ENCODE assay signal across 32 cellular contexts in the genomic region with DNA sequence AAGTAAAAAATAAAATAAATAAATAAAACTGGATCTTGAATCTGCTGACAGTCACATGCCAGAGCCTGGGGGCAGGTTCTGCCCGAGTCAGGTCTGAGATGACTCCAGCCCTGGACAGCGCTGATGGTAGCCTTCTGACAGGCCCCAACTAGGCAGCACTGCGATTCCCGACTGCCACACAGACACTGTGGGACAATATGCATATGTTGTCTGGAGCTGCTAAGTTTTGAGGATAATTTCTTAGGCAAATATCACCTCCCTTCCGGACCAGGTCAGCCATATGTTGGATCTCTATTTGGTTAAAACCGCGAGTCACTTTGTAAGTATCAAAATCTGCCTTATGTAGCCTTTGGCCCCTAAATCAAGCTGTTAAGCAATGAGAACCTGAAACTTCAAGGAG. TPM values are rescaled to one million over a fixed set of nuclear protein-coding genes. Genes with fewer than 3 reads are reported as not detected.
"Had no signal": no experiment of that assay in that cellular context is flagged by ENCODE, and none has a peak within 500 bp of the region (broad histone marks: within the 10 kb centered on the region; RNA-seq: fewer than 3 reads in every experiment).

No MANE protein-coding gene starts in this region.

- H3K27me3 ChIP-seq: ascending aorta, cardiac muscle cell had no signal

- H3K27ac ChIP-seq: ascending aorta, cardiac muscle cell, VCaP had no signal

- H3K36me3 Mint-ChIP-seq: activated CD4-positive, alpha-beta memory T cell treated with anti-CD3 and anti-CD28 coated beads for 36 hours; activated naive CD4-positive, alpha-beta T cell treated with anti-CD3 and anti-CD28 coated beads, Interleukin-2, amount 10 ng/mL, durations not matched to agents 7 days and 5 days; activated naive CD4-positive, alpha-beta T cell treated with anti-CD3 and anti-CD28 coated beads, Interleukin-2, amount 50 U/mL, for 24 hours; activated naive CD8-positive, alpha-beta T cell; activated naive CD8-positive, alpha-beta T cell treated with anti-CD3 and anti-CD28 coated beads, Interleukin-2, amount 10 ng/mL, durations not matched to agents 7 days and 5 days; brain had no signal

- H3K4me1 ChIP-seq: ascending aorta had no signal

- H3K4me3 Mint-ChIP-seq: activated B cell treated with CpG ODN at 0.5 μM for 24 hours; activated CD4-positive, alpha-beta memory T cell treated with anti-CD3 and anti-CD28 coated beads for 36 hours; activated CD4-positive, alpha-beta T cell treated with anti-CD3 and anti-CD28 coated beads, Interleukin-2, amount 10 ng/mL, durations not matched to agents 24 days and 14 days; activated CD8-positive, alpha-beta T cell treated with anti-CD3 and anti-CD28 coated beads for 36 hours; activated naive CD4-positive, alpha-beta T cell treated with anti-CD3 and anti-CD28 coated beads, Interleukin-2, amount 10 ng/mL, durations not matched to agents 7 days and 5 days; activated naive CD4-positive, alpha-beta T cell treated with anti-CD3 and anti-CD28 coated beads, Interleukin-2, amount 50 U/mL, for 24 hours; activated naive CD8-positive, alpha-beta T cell; activated naive CD8-positive, alpha-beta T cell treated with anti-CD3 and anti-CD28 coated beads, Interleukin-2, amount 10 ng/mL, durations not matched to agents 7 days and 5 days; activated naive CD8-positive, alpha-beta T cell treated with anti-CD3 and anti-CD28 coated beads, Interleukin-2, amount 50 U/mL, for 24 hours; activated T-cell treated with anti-CD3 and anti-CD28 coated beads, Interleukin-2, amount 50 U/mL, for 24 hours; brain; T-helper 1 cell treated with Interleukin-12 subunit alpha and Interleukin-12 subunit beta and Interleukin-4 antibody, amounts not matched to agents 30 μg/mL and 1 μg/mL, for 36 hours; T-helper 2 cell treated with Interferon-gamma antibody and Interleukin-4, amounts not matched to agents 5 μg/mL and 100 μg/mL, for 36 hours had no signal

- H3K27ac Mint-ChIP-seq: activated B cell treated with CpG ODN at 0.5 μM for 24 hours; activated CD4-positive, alpha-beta memory T cell treated with anti-CD3 and anti-CD28 coated beads for 36 hours; activated CD4-positive, alpha-beta T cell treated with anti-CD3 and anti-CD28 coated beads, Interleukin-2, amount 10 ng/mL, durations not matched to agents 24 days and 14 days; activated CD8-positive, alpha-beta T cell treated with anti-CD3 and anti-CD28 coated beads for 36 hours; activated naive CD4-positive, alpha-beta T cell treated with anti-CD3 and anti-CD28 coated beads, Interleukin-2, amount 10 ng/mL, durations not matched to agents 7 days and 5 days; activated naive CD4-positive, alpha-beta T cell treated with anti-CD3 and anti-CD28 coated beads, Interleukin-2, amount 50 U/mL, for 24 hours; activated naive CD8-positive, alpha-beta T cell; activated naive CD8-positive, alpha-beta T cell treated with anti-CD3 and anti-CD28 coated beads, Interleukin-2, amount 10 ng/mL, durations not matched to agents 7 days and 5 days; activated naive CD8-positive, alpha-beta T cell treated with anti-CD3 and anti-CD28 coated beads, Interleukin-2, amount 50 U/mL, for 24 hours; activated T-cell treated with anti-CD3 and anti-CD28 coated beads, Interleukin-2, amount 50 U/mL, for 24 hours; activated T-helper 2 cell treated with anti-CD3 and anti-CD28 coated beads, Interferon-gamma antibody, Interleukin-2, Interleukin-4, amounts not matched to agents 10 μg/mL and 5 μg/mL and 100 μg/mL, durations not matched to agents 14 hours and 24 hours and 36 hours; brain; T-helper 1 cell treated with Interleukin-12 subunit alpha and Interleukin-12 subunit beta and Interleukin-4 antibody, amounts not matched to agents 30 μg/mL and 1 μg/mL, for 36 hours; T-helper 2 cell treated with Interferon-gamma antibody and Interleukin-4, amounts not matched to agents 5 μg/mL and 100 μg/mL, for 36 hours had no signal

- H3K4me3 ChIP-seq: ascending aorta, cardiac muscle cell had no signal

- H3K36me3 ChIP-seq: ascending aorta, cardiac muscle cell had no signal

- H3K9me3 ChIP-seq: ascending aorta had no signal

- H3K4me1 Mint-ChIP-seq: activated B cell treated with CpG ODN at 0.5 μM for 24 hours; activated naive CD4-positive, alpha-beta T cell treated with anti-CD3 and anti-CD28 coated beads, Interleukin-2, amount 50 U/mL, for 24 hours; activated naive CD8-positive, alpha-beta T cell treated with anti-CD3 and anti-CD28 coated beads, Interleukin-2, amount 10 ng/mL, durations not matched to agents 7 days and 5 days; activated naive CD8-positive, alpha-beta T cell treated with anti-CD3 and anti-CD28 coated beads, Interleukin-2, amount 50 U/mL, for 24 hours; brain had no signal

- DNase-seq: activated B cell treated with CpG ODN at 0.5 μM for 24 hours; activated CD4-positive, alpha-beta memory T cell treated with anti-CD3 and anti-CD28 coated beads for 36 hours; activated CD4-positive, alpha-beta T cell treated with anti-CD3 and anti-CD28 coated beads for 4 hours; activated CD4-positive, alpha-beta T cell treated with anti-CD3 and anti-CD28 coated beads, Interleukin-2, amount 10 ng/mL, durations not matched to agents 24 days and 14 days; activated CD4-positive, alpha-beta T cell treated with anti-CD3 and anti-CD28 coated beads, Interleukin-2, amount 50 U/mL, for 1 hour; activated CD4-positive, alpha-beta T cell treated with anti-CD3 and anti-CD28 coated beads, Interleukin-2, amount 50 U/mL, for 4 hours; activated CD4-positive, CD25-positive, alpha-beta regulatory T cell treated with anti-CD3 and anti-CD28 coated beads, Interleukin-2, amount 50 U/mL, for 72 hours; activated CD8-positive, alpha-beta memory T cell treated with anti-CD3 and anti-CD28 coated beads, Interleukin-2, amount 50 U/mL, for 4 hours; activated CD8-positive, alpha-beta T cell treated with anti-CD3 and anti-CD28 coated beads for 36 hours; activated gamma-delta T cell; activated naive CD4-positive, alpha-beta T cell treated with anti-CD3 and anti-CD28 coated beads, Interleukin-2, amount 10 ng/mL, durations not matched to agents 7 days and 5 days; activated naive CD4-positive, alpha-beta T cell treated with Interleukin-2 at 50 U/mL for 16 hours; activated naive CD8-positive, alpha-beta T cell treated with anti-CD3 and anti-CD28 coated beads, Interleukin-2, amount 10 ng/mL, durations not matched to agents 7 days and 5 days; activated naive CD8-positive, alpha-beta T cell treated with anti-CD3 and anti-CD28 coated beads, Interleukin-2, amount 50 U/mL, for 24 hours; activated T-cell treated with anti-CD3 and anti-CD28 coated beads, Interleukin-2, amount 50 U/mL, for 24 hours; activated T-cell treated with anti-CD3 and anti-CD28 coated beads, Interleukin-2, amount 50 U/mL, for 48 hours; amygdala; anterior cingulate cortex; caudate nucleus; SW 1271; T-helper 1 cell; T-helper 2 cell; T-helper 9 cell had no signal

- H3K9me3 Mint-ChIP-seq: activated B cell treated with CpG ODN at 0.5 μM for 24 hours; activated CD4-positive, alpha-beta memory T cell treated with anti-CD3 and anti-CD28 coated beads for 36 hours; activated CD4-positive, alpha-beta T cell treated with anti-CD3 and anti-CD28 coated beads, Interleukin-2, amount 10 ng/mL, durations not matched to agents 24 days and 14 days; activated CD8-positive, alpha-beta T cell treated with anti-CD3 and anti-CD28 coated beads for 36 hours; activated naive CD4-positive, alpha-beta T cell treated with anti-CD3 and anti-CD28 coated beads, Interleukin-2, amount 10 ng/mL, durations not matched to agents 7 days and 5 days; activated naive CD4-positive, alpha-beta T cell treated with anti-CD3 and anti-CD28 coated beads, Interleukin-2, amount 50 U/mL, for 24 hours; activated naive CD8-positive, alpha-beta T cell treated with anti-CD3 and anti-CD28 coated beads, Interleukin-2, amount 10 ng/mL, durations not matched to agents 7 days and 5 days; activated naive CD8-positive, alpha-beta T cell treated with anti-CD3 and anti-CD28 coated beads, Interleukin-2, amount 50 U/mL, for 24 hours; activated T-cell treated with anti-CD3 and anti-CD28 coated beads, Interleukin-2, amount 50 U/mL, for 24 hours; activated T-helper 2 cell treated with anti-CD3 and anti-CD28 coated beads, Interferon-gamma antibody, Interleukin-2, Interleukin-4, amounts not matched to agents 10 μg/mL and 5 μg/mL and 100 μg/mL, durations not matched to agents 14 hours and 24 hours and 36 hours; brain; T-helper 1 cell treated with Interleukin-12 subunit alpha and Interleukin-12 subunit beta and Interleukin-4 antibody, amounts not matched to agents 30 μg/mL and 1 μg/mL, for 36 hours; T-helper 2 cell treated with Interferon-gamma antibody and Interleukin-4, amounts not matched to agents 5 μg/mL and 100 μg/mL, for 36 hours had no signal

RNA-seq across cellular contexts. Expression of a gene that starts 20.8 kb away (rescaled TPM):
- total RNA-seq: activated B cell treated with CpG ODN at 0.5 μM for 24 hours, ascending aorta had no signal
